Comparison of ENCODE assay signal across 1 cellular context in genomic region chr1:148388260-148389026, GRCh38.
A peak's percentile ranks its signal among the peaks of the same experiment; 100 is the strongest.
TF ChIP-seq lines count a peak whose summit lies in the region.

No MANE protein-coding gene starts in this region.

TF ChIP-seq in K562, 482 proteins besides CTCF, POLR2A, EP300 and RAD21 (continued from another document):
- no peak for TF ChIP-seq ZBTB49 (CRISPR knock-in tag; IDR thresholded peaks at IDR 0.05; ENCODE audit: borderline replicate concordance)
- peak; percentile 87 for TF ChIP-seq ZBTB12 (CRISPR knock-in tag; IDR thresholded peaks at IDR 0.05)
- TF ChIP-seq FOXK1 (CRISPR knock-in tag; IDR thresholded peaks at IDR 0.05; ENCODE audit: borderline replicate concordance) = no peak
- TF ChIP-seq THRB (CRISPR knock-in tag; conservative IDR thresholded peaks at IDR 0.05) = peak; percentile 99
- peak; percentile 76; the same call in 1 of the 2 replicates for TF ChIP-seq LCOR (CRISPR knock-in tag; IDR thresholded peaks at IDR 0.05)
- 0 out of 2 replicates have a peak, but pooled peaks have one; percentile 17 for TF ChIP-seq ETV5 (CRISPR knock-in tag; IDR thresholded peaks at IDR 0.05; ENCODE audit: low read depth)
- no peak for TF ChIP-seq CBX5 (IDR thresholded peaks at IDR 0.05; ENCODE audit: borderline replicate concordance, low read depth)
- TF ChIP-seq ETV6 (IDR thresholded peaks at IDR 0.05; ENCODE audit: borderline replicate concordance in 1 of 2, low read depth in 2 of 2, low read length in 1 of 2) = peak in 1 of 2 experiments; percentile 76; a peak in 2 of 4 replicates
- no peak for TF ChIP-seq ETV6 (CRISPR knock-in tag; IDR thresholded peaks at IDR 0.05; ENCODE audit: borderline replicate concordance)
- TF ChIP-seq PHF8 (IDR thresholded peaks at IDR 0.05; ENCODE audit: borderline replicate concordance, low read length) = peak; percentile 32; the same call in 1 of the 2 replicates
- TF ChIP-seq DACH1 (IDR thresholded peaks at IDR 0.05; ENCODE audit: partially characterized antibody) = peak; percentile 38
- no peak for TF ChIP-seq MBD1 (CRISPR knock-in tag; IDR thresholded peaks at IDR 0.05)
- TF ChIP-seq NUFIP1 (IDR thresholded peaks at IDR 0.05; ENCODE audit: partially characterized antibody) = peak; percentile 13
- no peak for TF ChIP-seq TRIM25 (IDR thresholded peaks at IDR 0.05; ENCODE audit: borderline replicate concordance)
- TF ChIP-seq TAF15 (IDR thresholded peaks at IDR 0.05; ENCODE audit: low read depth, low read length) = no peak
- peak; percentile 52; the same call in 1 of the 2 replicates for TF ChIP-seq C11orf30 (IDR thresholded peaks at IDR 0.05; ENCODE audit: low read depth)
- TF ChIP-seq ZNF639 (CRISPR knock-in tag; conservative IDR thresholded peaks at IDR 0.05 in 1 of 2, IDR thresholded peaks at IDR 0.05 in 1 of 2) = peak in 1 of 2 experiments; percentile 31; a peak in 1 of 4 replicates
- no peak for TF ChIP-seq SRSF3 (IDR thresholded peaks at IDR 0.05; ENCODE audit: insufficient read depth, low read length)
- no peak for TF ChIP-seq ILK (tag; IDR thresholded peaks at IDR 0.05; ENCODE audit: borderline replicate concordance, low read depth)
- TF ChIP-seq TCF7 (IDR thresholded peaks at IDR 0.05; ENCODE audit: borderline replicate concordance) = 0 out of 2 replicates have a peak, but pooled peaks have one; percentile 41
- TF ChIP-seq HOXB6 (CRISPR knock-in tag; IDR thresholded peaks at IDR 0.05; ENCODE audit: borderline replicate concordance) = 0 out of 2 replicates have a peak, but pooled peaks have one; percentile 66
- TF ChIP-seq ZHX1 (conservative IDR thresholded peaks at IDR 0.05; ENCODE audit: low read length) = peak; percentile 78
- peak in 1 of 2 experiments; percentile 63; a peak in 2 of 4 replicates for TF ChIP-seq MNT (conservative IDR thresholded peaks at IDR 0.05)
- peak; percentile 67; the same call in 1 of the 2 replicates for TF ChIP-seq ZNF584 (CRISPR knock-in tag; IDR thresholded peaks at IDR 0.05; ENCODE audit: low read depth)
- TF ChIP-seq ARID2 (IDR thresholded peaks at IDR 0.05) = no peak
- TF ChIP-seq ZNF121 (CRISPR knock-in tag; conservative IDR thresholded peaks at IDR 0.05) = no peak
- TF ChIP-seq PCBP1 (IDR thresholded peaks at IDR 0.05; ENCODE audit: low read depth, low read length, poor library complexity, severe bottlenecking) = no peak
- TF ChIP-seq ETS2 (tag; IDR thresholded peaks at IDR 0.05; ENCODE audit: borderline replicate concordance, poor library complexity, severe bottlenecking) = no peak
- peak in 1 of 2 experiments; percentile 99; a peak in 2 of 4 replicates for TF ChIP-seq KDM4B (IDR thresholded peaks at IDR 0.05; ENCODE audit: borderline replicate concordance in 2 of 2, low read depth in 1 of 2)
- no peak for TF ChIP-seq RBBP5 (IDR thresholded peaks at IDR 0.05; ENCODE audit: borderline replicate concordance, insufficient read depth, low read length, poor library complexity, severe bottlenecking)
- TF ChIP-seq E2F5 (CRISPR knock-in tag; IDR thresholded peaks at IDR 0.05) = no peak
- TF ChIP-seq HMG20B (CRISPR knock-in tag; IDR thresholded peaks at IDR 0.05) = 0 out of 2 replicates have a peak, but pooled peaks have one; percentile 78
